Comparison of ENCODE assay signal across 12 cellular contexts in the genomic region with DNA sequence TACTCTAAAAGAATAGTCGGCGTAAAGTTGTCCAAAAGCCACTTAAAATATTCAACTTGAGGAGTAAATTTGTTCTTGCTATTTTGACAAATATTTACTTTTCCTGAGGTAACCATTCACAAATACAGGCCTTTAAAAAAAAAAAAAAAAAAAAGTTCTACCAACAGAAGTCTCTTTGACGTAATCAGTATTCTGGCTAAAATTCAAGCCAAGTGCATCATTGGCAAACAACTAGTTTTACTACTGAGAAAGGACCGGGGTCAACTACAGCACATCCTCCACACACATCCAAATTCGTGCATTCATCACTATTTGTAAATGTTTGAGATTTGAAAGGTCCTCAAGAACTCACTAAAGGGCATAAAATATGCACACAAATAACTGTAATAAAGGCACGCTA. TPM values are rescaled to one million over a fixed set of nuclear protein-coding genes. Genes with fewer than 3 reads are reported as not detected.
DNase-seq lines count a peak whose midpoint lies in the region; ATAC-seq and TF ChIP-seq lines count a peak whose summit lies in the region.
"Had no signal": no experiment of that assay in that cellular context is flagged by ENCODE, and none has a peak within 500 bp of the region (broad histone marks: within the 10 kb centered on the region; RNA-seq: fewer than 3 reads in every experiment).

No MANE protein-coding gene starts in this region.

- intact Hi-C loops in sigmoid colon (cut with DNase I): loop anchor here (5.0 kb wide), 2 partner anchors 46 to 326 kb away; partner anchors contain the start of genes FAM53B and LHPP

- DNase-seq in GM23338 (ENCODE audit: low spot score): no peak
- peak; percentile 3 for DNase-seq in foreskin melanocyte
- DNase-seq in sigmoid colon: no peak
- DNase-seq in activated CD4-positive, alpha-beta T cell treated with anti-CD3 and anti-CD28 coated beads, Interleukin-2, amount 50 U/mL, for 4 hours: no peak
- DNase-seq: activated CD8-positive, alpha-beta memory T cell treated with anti-CD3 and anti-CD28 coated beads, Interleukin-2, amount 50 U/mL, for 4 hours; NCI-H1436; SJCRH30 had no signal

- no peaks in the 10 kb centered on the region for H3K9me3 Mint-ChIP-seq in GM23338
- no peaks in the 10 kb centered on the region for H3K9me3 Mint-ChIP-seq in activated T-helper 17 cell treated with anti-CD3 and anti-CD28 coated beads, Interleukin-2, amount 50 U/mL, for 72 hours

- H3K4me1 ChIP-seq in GM23338 (ENCODE audit: insufficient read depth) (peaks cover 27% of the 10 kb centered on the region), sigmoid colon (peaks cover 0 to 53% (median 48%) of the 10 kb centered on the region in 4 donors)
- H3K4me1 ChIP-seq: SJCRH30 had no signal

- H3K4me3 ChIP-seq in GM23338 (0 out of 2 replicates have a peak overlapping the region, but pooled peaks have one; percentile 78), sigmoid colon (peak overlapping the region in 1 of 4 donors; percentile 100)

- TF ChIP-seq CTCF in GM23338 (conservative IDR thresholded peaks at IDR 0.05; ENCODE audit: low read depth in 2 of 2) (no peak), sigmoid colon (IDR thresholded peaks at IDR 0.05) (no peak)

- H3K27ac Mint-ChIP-seq in GM23338: no peak overlapping the region
- H3K27ac Mint-ChIP-seq in activated T-helper 17 cell treated with anti-CD3 and anti-CD28 coated beads, Interleukin-2, amount 50 U/mL, for 72 hours: no peak overlapping the region

- H3K4me2 ChIP-seq in GM23338: peak overlapping the region; percentile 72

- no peak for TF ChIP-seq POLR2A in sigmoid colon (IDR thresholded peaks at IDR 0.05)

- no peak for TF ChIP-seq EP300 in sigmoid colon (IDR thresholded peaks at IDR 0.05)

- ATAC-seq in GM23338 (no peak), HG03159 (IDR thresholded peaks at IDR 0.05; ENCODE audit: unreplicated experiment) (no peak), GM18858 (IDR thresholded peaks at IDR 0.05; ENCODE audit: unreplicated experiment) (no peak)
- ATAC-seq in activated T-helper 17 cell treated with anti-CD3 and anti-CD28 coated beads, Interleukin-2, amount 50 U/mL, for 72 hours (replicated peaks): no peak
- no peak for ATAC-seq in activated CD4-positive, CD25-positive, alpha-beta regulatory T cell treated with anti-CD3 and anti-CD28 coated beads, Interleukin-2, amount 50 U/mL, for 24 hours

- peak overlapping the region; percentile 88; the same call in 2 of the 3 replicates for H3K4me3 Mint-ChIP-seq in GM23338
- H3K4me3 Mint-ChIP-seq in activated T-helper 17 cell treated with anti-CD3 and anti-CD28 coated beads, Interleukin-2, amount 50 U/mL, for 72 hours: peak overlapping the region; percentile 83

- no peak overlapping the region for H2AFZ ChIP-seq in GM23338

- peaks cover 30% of the 10 kb centered on the region for H3K4me1 Mint-ChIP-seq in GM23338
- peaks cover 4% of the 10 kb centered on the region for H3K4me1 Mint-ChIP-seq in activated T-helper 17 cell treated with anti-CD3 and anti-CD28 coated beads, Interleukin-2, amount 50 U/mL, for 72 hours

- H4K20me1 ChIP-seq in GM23338 (replicated peaks; ENCODE audit: insufficient read depth): peaks cover 21% of the 10 kb centered on the region

- H3K79me2 ChIP-seq in GM23338 (replicated peaks; ENCODE audit: insufficient read depth): peaks cover 59% of the 10 kb centered on the region

- H3K36me3 ChIP-seq in GM23338 (ENCODE audit: insufficient read depth) (no peaks in the 10 kb centered on the region; the same call in 1 of the 2 replicates), sigmoid colon (peaks cover 0 to 6% (median 0%) of the 10 kb centered on the region in 4 donors)

- 23 to 57% methylated on average over 6 of the region's 6 CpGs for WGBS in sigmoid colon, 2 donors

- H3K27me3 ChIP-seq in GM23338 (ENCODE audit: insufficient read depth): 0 out of 2 replicates have a peak, but pooled peaks cover 4% of the 10 kb centered on the region
- no peaks in the 10 kb centered on the region for H3K27me3 ChIP-seq in sigmoid colon
- H3K27me3 ChIP-seq: SJCRH30 had no signal

- peaks cover 5% of the 10 kb centered on the region; the same call in 1 of the 3 replicates for H3K36me3 Mint-ChIP-seq in GM23338 (ENCODE audit: low read depth)
- H3K36me3 Mint-ChIP-seq in activated T-helper 17 cell treated with anti-CD3 and anti-CD28 coated beads, Interleukin-2, amount 50 U/mL, for 72 hours (ENCODE audit: low read depth): no peaks in the 10 kb centered on the region

- H3F3A ChIP-seq in GM23338 (replicated peaks; ENCODE audit: low read depth): peaks cover 3% of the 10 kb centered on the region; the same call in 1 of the 2 replicates

- no peaks in the 10 kb centered on the region for H3K9me2 ChIP-seq in GM23338 (ENCODE audit: insufficient read depth)

- H3K27me3 Mint-ChIP-seq in GM23338 (ENCODE audit: insufficient read depth, low read depth, poor library complexity): peaks cover 22% of the 10 kb centered on the region
- H3K27me3 Mint-ChIP-seq in activated T-helper 17 cell treated with anti-CD3 and anti-CD28 coated beads, Interleukin-2, amount 50 U/mL, for 72 hours: no peaks in the 10 kb centered on the region

- H3K27ac ChIP-seq in GM23338 (ENCODE audit: low read depth) (no peak overlapping the region), sigmoid colon (peak overlapping the region; percentile 50 to 100 (median 98))
- H3K27ac ChIP-seq: SJCRH30 had no signal

- H3K9me3 ChIP-seq in sigmoid colon: no peaks in the 10 kb centered on the region
- H3K9me3 ChIP-seq: SJCRH30 had no signal

TF ChIP-seq in GM23338, 12 proteins besides CTCF, POLR2A, EP300 and RAD21 (continues in another document):
- no peak for TF ChIP-seq ZNF331 (CRISPR knock-in tag; IDR thresholded peaks at IDR 0.05; ENCODE audit: low read depth)
- TF ChIP-seq ZNF114 (CRISPR knock-in tag; IDR thresholded peaks at IDR 0.05): no peak

RNA-seq across cellular contexts. Expression of gene OAT, which starts 2.0 kb away (rescaled TPM):
- 139 and 158 TPM in 2 replicates for total RNA-seq in GM23338 (2014; rRNA removed; shearing (Covaris generic))
- 131 and 136 TPM in 2 replicates for polyA plus RNA-seq in GM23338 (2016; fragmentation: Nextera tagmentation; extraction: Ambion mirVana)
- 10 to 100 TPM; 21.0 to 35.6 TPM for total RNA-seq in activated T-helper 17 cell treated with anti-CD3 and anti-CD28 coated beads, Interleukin-2, amount 50 U/mL, for 72 hours
- total RNA-seq in sigmoid colon: 100 to 1,000 TPM; 117 to 147 (median 131) TPM
- polyA plus RNA-seq in sigmoid colon: 10 to 100 TPM; 37.9 to 82.8 (median 54.7) TPM

RNA-seq across cellular contexts. Expression of gene NKX1-2, which starts 33.1 kb away (rescaled TPM):
- total RNA-seq in GM23338 (2014; rRNA removed; shearing (Covaris generic)): 37.0 and 39.4 TPM in 2 replicates
- 9.4 and 9.8 TPM in 2 replicates for polyA plus RNA-seq in GM23338 (2016; fragmentation: Nextera tagmentation; extraction: Ambion mirVana)
- total RNA-seq in activated T-helper 17 cell treated with anti-CD3 and anti-CD28 coated beads, Interleukin-2, amount 50 U/mL, for 72 hours: not detected
- not detected for total RNA-seq in sigmoid colon
- not detected for polyA plus RNA-seq in sigmoid colon
- total RNA-seq: epithelial cell of proximal tubule had no signal

RNA-seq across cellular contexts. Expression of gene LHPP, which starts 44.9 kb away (rescaled TPM):
- total RNA-seq in GM23338 (2014; rRNA removed; shearing (Covaris generic)): 34.1 and 40.2 TPM in 2 replicates
- polyA plus RNA-seq in GM23338 (2016; fragmentation: Nextera tagmentation; extraction: Ambion mirVana) (25.5 and 27.4 TPM in 2 replicates), sigmoid colon (10 to 100 TPM; 17.1 to 22.8 (median 20.6) TPM)
- 10 to 100 TPM in 1 of 2 donors, 1 to 10 TPM in 1; 7.4 to 10.6 TPM for total RNA-seq in activated T-helper 17 cell treated with anti-CD3 and anti-CD28 coated beads, Interleukin-2, amount 50 U/mL, for 72 hours
- total RNA-seq in sigmoid colon: 10 to 100 TPM; 17.5 to 35.7 (median 24.9) TPM

Comparison
In these comparisons a context has a peak if more than half of its experiments do, and no peak if none do; other contexts are left out.
1. RNA of gene NKX1-2, which starts 33.1 kb away (total RNA-seq): 37.0 to 39.4 TPM in GM23338; not detected in activated T-helper 17 cell treated with anti-CD3 and anti-CD28 coated beads, Interleukin-2, amount 50 U/mL, for 72 hours and not detected in sigmoid colon; every median in the first group is over 10 times any median in the second.